ENCODE assay signal across 15 cellular contexts in genomic region chr7:120400806-120401455, GRCh38.
A peak's percentile ranks its signal among the peaks of the same experiment; 100 is the strongest.
DNase-seq lines count a peak whose midpoint lies in the region; ATAC-seq, FAIRE-seq and TF ChIP-seq lines count a peak whose summit lies in the region.
"Had no signal": no experiment of that assay in that cellular context is flagged by ENCODE, and none has a peak within 500 bp of the region (broad histone marks: within the 10 kb centered on the region; RNA-seq: fewer than 3 reads in every experiment).

No MANE protein-coding gene starts in this region.

- H3K79me2 ChIP-seq in endothelial cell of umbilical vein (ENCODE audit: control insufficient read depth, insufficient read depth, low read length): no peaks in the 10 kb centered on the region

- H3K9ac ChIP-seq in endothelial cell of umbilical vein (replicated peaks; ENCODE audit: extremely low read depth, insufficient read depth, low read length): no peak overlapping the region

- peak overlapping the region; percentile 82 for H2AFZ ChIP-seq in endothelial cell of umbilical vein (ENCODE audit: low read depth, low read length)

- no peak for DNase-seq in endothelial cell of umbilical vein (ENCODE audit: low read depth, low spot score)
- DNase-seq in NCI-H226: no peak
- DNase-seq in cortex of kidney (lab: John Stamatoyannopoulos, UW): no peak
- DNase-seq in epidermal melanocyte (ENCODE audit: insufficient read length, low spot score): no peak
- DNase-seq: activated CD4-positive, alpha-beta T cell treated with anti-CD3 and anti-CD28 coated beads for 1 hour; activated T-cell treated with anti-CD3 and anti-CD28 coated beads, Interleukin-2, amount 50 U/mL, for 72 hours; CD4-positive, CD25-positive, alpha-beta regulatory T cell; GF-D8; NCI-H2029; spleen had no signal

- intact Hi-C loops in endothelial cell of umbilical vein (cut with micrococcal nuclease): loop anchor here (5.0 to 10.0 kb wide), 3 partner anchors 79 to 544 kb away; partner anchors contain the start of gene KCND2

- TF ChIP-seq CTCF in endothelial cell of umbilical vein (IDR thresholded peaks at IDR 0.05; ENCODE audit: extremely low read depth in 1 of 2, insufficient read depth in 1 of 2, low read depth in 1 of 2, low read length in 2 of 2): no peak

- POLR2A ChIA-PET in endothelial cell of umbilical vein (lab: Charles Lee): no interaction called here

- no peaks in the 10 kb centered on the region for H3K36me3 ChIP-seq in endothelial cell of umbilical vein (ENCODE audit: control insufficient read depth in 2 of 2, extremely low read depth in 1 of 2, insufficient read depth in 2 of 2, low read length in 2 of 2)
- H3K36me3 ChIP-seq: spleen, thoracic aorta had no signal

- H3K4me2 ChIP-seq in endothelial cell of umbilical vein (ENCODE audit: insufficient read depth, low read length): no peak overlapping the region

- BruUV-seq in endothelial cell of umbilical vein (replicated peaks; lab: Mats Ljungman, UMichigan): no TSS peak

- TF ChIP-seq POLR2A in GM19193 (IDR thresholded peaks at IDR 0.05; ENCODE audit: extremely low read depth, insufficient read depth, insufficient read length) (peak; percentile 32), endothelial cell of umbilical vein (IDR thresholded peaks at IDR 0.05; ENCODE audit: low read depth, low read length) (no peak)

- CTCF ChIA-PET in endothelial cell of umbilical vein (lab: Charles Lee): no interaction called here

- dilution Hi-C loops in endothelial cell of umbilical vein (cut with MboI; ENCODE audit: extremely low pct_ligation_motif_present, low sequenced_read_pairs): no loop called here

- H4K20me1 ChIP-seq in endothelial cell of umbilical vein (replicated peaks; ENCODE audit: control insufficient read depth, extremely low read depth, insufficient read depth, low read length): no peaks in the 10 kb centered on the region

- no peak for FAIRE-seq in endothelial cell of umbilical vein (lab: Jason Lieb, UNC)
- FAIRE-seq: astrocyte had no signal

- no peaks in the 10 kb centered on the region for H3K9me1 ChIP-seq in endothelial cell of umbilical vein (replicated peaks; ENCODE audit: control insufficient read depth, extremely low read depth, insufficient read depth, low read length)

- H3K9me3 ChIP-seq in endothelial cell of umbilical vein (replicated peaks; ENCODE audit: control insufficient read depth, insufficient read depth, low read length): no peaks in the 10 kb centered on the region
- H3K9me3 ChIP-seq: spleen, thoracic aorta had no signal

- H3K27ac ChIP-seq in endothelial cell of umbilical vein (ENCODE audit: insufficient read depth, low read depth, low read length): no peak overlapping the region
- H3K27ac ChIP-seq: spleen, thoracic aorta had no signal

- H3K27me3 ChIP-seq in endothelial cell of umbilical vein (ENCODE audit: control insufficient read depth in 2 of 2, insufficient read depth in 2 of 2, low read length in 2 of 2): no peaks in the 10 kb centered on the region
- H3K27me3 ChIP-seq: spleen had no signal

- ATAC-seq in GM21825 (IDR thresholded peaks at IDR 0.05; ENCODE audit: unreplicated experiment): peak; percentile 39
- peak; percentile 33 for ATAC-seq in HG03196 (IDR thresholded peaks at IDR 0.05; ENCODE audit: unreplicated experiment)
- ATAC-seq: activated T-cell treated with anti-CD3 and anti-CD28 coated beads, Interleukin-2, amount 50 U/mL, for 72 hours had no signal

- peaks cover 10% of the 10 kb centered on the region for H3K4me1 ChIP-seq in endothelial cell of umbilical vein (ENCODE audit: control insufficient read depth, extremely low read depth, insufficient read depth, low read length)
- H3K4me1 ChIP-seq: spleen had no signal

- no peak overlapping the region for H3K4me3 ChIP-seq in endothelial cell of umbilical vein (replicated peaks in 1 of 3; ENCODE audit: insufficient read depth in 1 of 3, low read depth in 1 of 3, low read length in 3 of 3)
- H3K4me3 ChIP-seq: spleen, thoracic aorta had no signal

TF ChIP-seq in endothelial cell of umbilical vein, 7 proteins besides CTCF, POLR2A, EP300 and RAD21:
- TF ChIP-seq JUN (IDR thresholded peaks at IDR 0.05; ENCODE audit: borderline replicate concordance, insufficient read depth, insufficient read length, low read depth): no peak
- no peak for TF ChIP-seq POLR2AphosphoS5 (IDR thresholded peaks at IDR 0.05; ENCODE audit: insufficient read depth, low read depth, low read length)
- no peak for TF ChIP-seq EZH2 (IDR thresholded peaks at IDR 0.05; ENCODE audit: borderline replicate concordance, low read depth, low read length, severe bottlenecking)
- no peak for TF ChIP-seq MYC (IDR thresholded peaks at IDR 0.05; ENCODE audit: low read depth, low read length)
- TF ChIP-seq GATA2 (IDR thresholded peaks at IDR 0.05; ENCODE audit: insufficient read depth, insufficient read length, low read depth, low read length): no peak
- no peak for TF ChIP-seq FOS (IDR thresholded peaks at IDR 0.05; ENCODE audit: borderline replicate concordance, insufficient read depth, low read length)
- TF ChIP-seq MAX (IDR thresholded peaks at IDR 0.05; ENCODE audit: insufficient read depth, insufficient read length): no peak
